Comparison of ENCODE assay signal across 21 cellular contexts in genomic region chr10:71644307-71645180, GRCh38.
DNase-seq lines count a peak whose midpoint lies in the region; ATAC-seq, FAIRE-seq and TF ChIP-seq lines count a peak whose summit lies in the region.
"Had no signal": no experiment of that assay in that cellular context is flagged by ENCODE, and none has a peak within 500 bp of the region (broad histone marks: within the 10 kb centered on the region; RNA-seq: fewer than 3 reads in every experiment).

No MANE protein-coding gene starts in this region.

- H3K9me2 ChIP-seq in DOHH2 (replicated peaks; ENCODE audit: control insufficient read depth, low read length), result no peaks in the 10 kb centered on the region

- H4K20me1 ChIP-seq in DOHH2 (ENCODE audit: control insufficient read depth, insufficient read depth, low read depth, low read length) (no peaks in the 10 kb centered on the region), GM12878 (ENCODE audit: control insufficient read depth, insufficient read depth) (no peaks in the 10 kb centered on the region)

- intact Hi-C loops in GM12878 (cut with micrococcal nuclease; ENCODE audit: unreplicated experiment), result loop anchor here (5.0 kb wide), 1 partner anchor 53 kb away; no protein-coding TSS in a partner anchor

- ATAC-seq in HG02885 (IDR thresholded peaks at IDR 0.05; ENCODE audit: poor library complexity, unreplicated experiment) (peak; percentile 42), GM12878 (peak; percentile 82), HG03159 (IDR thresholded peaks at IDR 0.05; ENCODE audit: unreplicated experiment) (no peak)
- ATAC-seq: heart left ventricle, left ventricle myocardium superior, Right ventricle myocardium inferior had no signal

- TF ChIP-seq CTCF in DOHH2 (IDR thresholded peaks at IDR 0.05; ENCODE audit: low read depth, low read length, poor library complexity, severe bottlenecking) (no peak), GM13977 (IDR thresholded peaks at IDR 0.05; ENCODE audit: extremely low read depth, insufficient read depth, missing control alignments) (no peak), GM12878 (IDR thresholded peaks at IDR 0.05 in 2 of 3, conservative IDR thresholded peaks at IDR 0.05 in 1 of 3; ENCODE audit: control insufficient read depth in 2 of 3, extremely low read depth in 1 of 3, insufficient read depth in 1 of 3, low read depth in 3 of 3, low read length in 3 of 3) (no peak; a peak in 1 of 6 replicates), chondrocyte (IDR thresholded peaks at IDR 0.05) (no peak)

- no peaks in the 10 kb centered on the region for H3K9me3 Mint-ChIP-seq in chondrocyte (ENCODE audit: low read depth)
- H3K9me3 Mint-ChIP-seq: CD8-positive, alpha-beta memory T cell; neural progenitor cell had no signal

- H3K27me3 ChIP-seq in DOHH2 (ENCODE audit: control insufficient read depth, low read length), result no peaks in the 10 kb centered on the region
- no peaks in the 10 kb centered on the region for H3K27me3 ChIP-seq in GM12878 (replicated peaks in 1 of 2; ENCODE audit: control insufficient read depth in 2 of 2, insufficient read depth in 2 of 2, low read length in 1 of 2)
- H3K27me3 ChIP-seq: dorsolateral prefrontal cortex, neural progenitor cell, transverse colon had no signal

- SMC1A ChIA-PET in GM12878 (lab: Charles Lee; ENCODE audit: uncharacterized antibody, unreplicated experiment), result interaction anchor here (1.2 to 2.7 kb wide), 2 partner anchors 50 to 54 kb away, joined by 3 to 10 read pairs; no protein-coding TSS in a partner anchor

- H3K4me1 Mint-ChIP-seq in chondrocyte (ENCODE audit: low read depth), result no peaks in the 10 kb centered on the region
- H3K4me1 Mint-ChIP-seq: CD8-positive, alpha-beta memory T cell had no signal

- in situ Hi-C loops in GM13977 (cut with MboI; ENCODE audit: low pct_unique_long_range_greater_than_20kb, low sequenced_read_pairs, unreplicated experiment) (no loop called here), GM12878 (cut with MboI) (no loop called here)

- CTCF ChIA-PET in GM12878 (lab: Yijun Ruan, JAX), result interaction anchor here (0.6 to 7.5 kb wide), 6 partner anchors 12 to 610 kb away, joined by 3 to 67 read pairs (median 4); no protein-coding TSS in a partner anchor

- BruUV-seq in GM12878 (replicated peaks; lab: Mats Ljungman, UMichigan), result no TSS peak

- no peak overlapping the region for H3K4me3 Mint-ChIP-seq in chondrocyte (ENCODE audit: unreplicated experiment)
- H3K4me3 Mint-ChIP-seq: CD8-positive, alpha-beta memory T cell; neural progenitor cell had no signal

- POLR2A ChIA-PET in GM12878 (lab: Charles Lee), result interaction anchor here (1.1 to 1.3 kb wide), 2 partner anchors 49 to 50 kb away, joined by 3 read pairs; no protein-coding TSS in a partner anchor

- H3K4me3 ChIP-seq in DOHH2 (ENCODE audit: low read length) (no peak overlapping the region), GM12878 (no peak overlapping the region)
- H3K4me3 ChIP-seq: dorsolateral prefrontal cortex, heart left ventricle, neural progenitor cell, skin epidermis, transverse colon had no signal

- RAD21 ChIA-PET in GM12878 (lab: Charles Lee; ENCODE audit: unreplicated experiment), result interaction anchor here (0.6 to 3.4 kb wide), 7 partner anchors 50 to 651 kb away, joined by 3 to 31 read pairs (median 4); partner anchors contain the start of genes SLC29A3 and VSIR

- TF ChIP-seq RAD21 in GM12878 (IDR thresholded peaks at IDR 0.05; ENCODE audit: insufficient read depth, low read depth, low read length), result no peak

- H3K27ac Mint-ChIP-seq in chondrocyte (ENCODE audit: unreplicated experiment), result no peak overlapping the region
- H3K27ac Mint-ChIP-seq: CD8-positive, alpha-beta memory T cell; neural progenitor cell had no signal

- H3K36me3 ChIP-seq in DOHH2 (ENCODE audit: control insufficient read depth, low read length), result no peaks in the 10 kb centered on the region
- H3K36me3 ChIP-seq in GM12878 (ENCODE audit: control insufficient read depth in 2 of 2, insufficient read depth in 2 of 2, low read length in 1 of 2), result no peaks in the 10 kb centered on the region
- H3K36me3 ChIP-seq: heart left ventricle, neural progenitor cell, transverse colon had no signal

- H3K27me3 Mint-ChIP-seq in chondrocyte (ENCODE audit: low read depth), result peaks cover 29% of the 10 kb centered on the region

- DNase-seq in GM13977 (ENCODE audit: low spot score), result peak; percentile 65
- peak; percentile 49 for DNase-seq in GM12878 (ENCODE audit: low read depth, low spot score)
- DNase-seq in mucosa of gallbladder (ENCODE audit: low spot score), result no peak
- DNase-seq in AML-193 (lab: John Stamatoyannopoulos, UW), result no peak
- no peak for DNase-seq in chondrocyte (ENCODE audit: low spot score)
- DNase-seq: CD8-positive, alpha-beta memory T cell; DMS79; dorsolateral prefrontal cortex; heart left ventricle; left ventricle myocardium superior; NCI-H1417 treated with DMSO at 0.1 percent for 48 hours; stimulated activated CD4-positive, alpha-beta T cell treated with anti-CD3 and anti-CD28 coated beads, Interleukin-2, amount 100 ng/mL, for 24 hours; stimulated activated naive CD4-positive, alpha-beta T cell treated with Interleukin-2 at 50 U/mL for 16 hours; transverse colon had no signal

- peak overlapping the region; percentile 25; the same call in 1 of the 2 replicates for H3K4me2 ChIP-seq in DOHH2 (ENCODE audit: low read length)
- peak overlapping the region; percentile 59; the same call in 1 of the 2 replicates for H3K4me2 ChIP-seq in GM12878 (ENCODE audit: control insufficient read depth, insufficient read depth)
- H3K4me2 ChIP-seq: neural progenitor cell had no signal

- peaks cover 45% of the 10 kb centered on the region for H3K4me1 ChIP-seq in DOHH2 (ENCODE audit: control insufficient read depth, low read length)
- peaks cover 26% of the 10 kb centered on the region for H3K4me1 ChIP-seq in GM12878 (ENCODE audit: control insufficient read depth, insufficient read depth, low read length)

- FAIRE-seq in GM12878 (lab: Jason Lieb, UNC), result peak; percentile 64
- FAIRE-seq: GM18507 had no signal

- TF ChIP-seq EP300 in GM12878 (IDR thresholded peaks at IDR 0.05; ENCODE audit: borderline replicate concordance in 1 of 2, control insufficient read depth in 1 of 2, low read depth in 2 of 2, low read length in 2 of 2), result peak in 1 of 2 experiments; percentile 25; a peak in 1 of 4 replicates

- 2% methylated on average over 6 of the region's 6 CpGs for WGBS in GM12878 (ENCODE audit: insufficient coverage, insufficient replicate concordance, low lambda C conversion rate, missing lambda C conversion rate)

- no peak overlapping the region for H3K27ac ChIP-seq in DOHH2 (ENCODE audit: low read depth, low read length)
- H3K27ac ChIP-seq in GM12878 (ENCODE audit: control insufficient read depth, insufficient read depth), result peak overlapping the region; percentile 56
- H3K27ac ChIP-seq: dorsolateral prefrontal cortex, heart left ventricle, neural progenitor cell, skin epidermis, transverse colon had no signal

- H2AFZ ChIP-seq in GM12878 (ENCODE audit: control insufficient read depth, low read depth, low read length), result peak overlapping the region; percentile 52
- H2AFZ ChIP-seq: neural progenitor cell had no signal

- H3K36me3 Mint-ChIP-seq in chondrocyte (ENCODE audit: low read depth), result no peaks in the 10 kb centered on the region
- H3K36me3 Mint-ChIP-seq: CD8-positive, alpha-beta memory T cell; neural progenitor cell had no signal

- no peaks in the 10 kb centered on the region for H3F3A ChIP-seq in DOHH2 (ENCODE audit: control insufficient read depth, insufficient read depth)

- no peak for TF ChIP-seq POLR2A in GM12878 (IDR thresholded peaks at IDR 0.05; ENCODE audit: low read depth, low read length)

- H3K9ac ChIP-seq in GM12878 (ENCODE audit: control insufficient read depth, insufficient read depth, low read length), result peak overlapping the region; percentile 21; the same call in 1 of the 2 replicates
- H3K9ac ChIP-seq: neural progenitor cell had no signal

- H3K79me2 ChIP-seq in DOHH2 (ENCODE audit: control insufficient read depth, low read length) (no peaks in the 10 kb centered on the region), GM12878 (ENCODE audit: control insufficient read depth, insufficient read depth, low read length) (no peaks in the 10 kb centered on the region)

- no peaks in the 10 kb centered on the region for H3K9me3 ChIP-seq in DOHH2 (ENCODE audit: control insufficient read depth, insufficient read depth, low read length)
- no peaks in the 10 kb centered on the region for H3K9me3 ChIP-seq in GM12878 (replicated peaks; ENCODE audit: control insufficient read depth, insufficient read depth, low read length)
- H3K9me3 ChIP-seq: heart left ventricle, transverse colon had no signal

TF ChIP-seq in GM12878, 131 proteins besides CTCF, POLR2A, EP300 and RAD21 (continues in another document):
- TF ChIP-seq WRNIP1 (IDR thresholded peaks at IDR 0.05; ENCODE audit: borderline replicate concordance, low read depth, low read length), result no peak
- no peak for TF ChIP-seq NBN (IDR thresholded peaks at IDR 0.05)
- TF ChIP-seq SPI1 (IDR thresholded peaks at IDR 0.05; ENCODE audit: borderline replicate concordance, insufficient read depth, low read depth, low read length), result peak; percentile 61; the same call in 1 of the 2 replicates
- peak; percentile 46; the same call in 1 of the 2 replicates for TF ChIP-seq MTA2 (IDR thresholded peaks at IDR 0.05; ENCODE audit: low read depth)
- TF ChIP-seq SP1 (IDR thresholded peaks at IDR 0.05; ENCODE audit: low read depth, low read length), result no peak
- no peak for TF ChIP-seq SIX5 (IDR thresholded peaks at IDR 0.05; ENCODE audit: low read depth, low read length, severe bottlenecking)
- no peak for TF ChIP-seq MXI1 (IDR thresholded peaks at IDR 0.05; ENCODE audit: low read depth, low read length)
- no peak for TF ChIP-seq CHD2 (IDR thresholded peaks at IDR 0.05; ENCODE audit: borderline replicate concordance, low read depth, low read length)
- TF ChIP-seq ZNF24 (IDR thresholded peaks at IDR 0.05), result peak; percentile 77; the same call in 1 of the 2 replicates

Comparison
In these comparisons a context has a peak if more than half of its experiments do, and no peak if none do; other contexts are left out.
1. DNase-seq: peak in GM13977 (single experiment) and GM12878 (single experiment); none in mucosa of gallbladder (single experiment), AML-193 (0 of 2) and chondrocyte (single experiment).